17 cellular contexts compared by ENCODE assay signal in the genomic region with DNA sequence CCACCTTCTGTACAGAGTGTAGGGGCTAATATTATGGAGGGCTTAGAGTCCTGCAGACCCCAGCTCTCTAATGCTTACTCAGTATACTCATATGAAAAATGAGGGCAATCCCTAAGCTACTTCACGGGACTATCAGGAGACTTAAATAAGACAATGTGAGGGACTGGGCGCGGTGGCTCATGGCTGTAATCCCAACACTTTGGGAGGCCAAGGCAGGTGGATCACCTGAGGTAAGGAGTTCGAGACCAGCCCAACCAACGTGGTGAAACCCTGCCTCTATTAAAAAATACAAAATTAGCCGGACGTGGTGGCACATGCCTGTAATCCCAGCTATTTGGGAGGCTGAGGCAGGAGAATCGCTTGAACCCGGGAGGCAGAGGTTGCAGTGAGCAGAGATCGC. TPM values are rescaled to one million over a fixed set of nuclear protein-coding genes. Genes with fewer than 3 reads are reported as not detected.
"Had no signal": no experiment of that assay in that cellular context is flagged by ENCODE, and none has a peak within 500 bp of the region (broad histone marks: within the 10 kb centered on the region; RNA-seq: fewer than 3 reads in every experiment).

No MANE protein-coding gene starts in this region.

RNA-seq across cellular contexts. Expression of gene KBTBD13, which starts 23.3 kb away (rescaled TPM):
- total RNA-seq: activated CD4-positive, alpha-beta memory T cell treated with anti-CD3 and anti-CD28 coated beads, Interleukin-2, amount 10 ng/mL, durations not matched to agents 7 days and 5 days; activated CD4-positive, alpha-beta T cell treated with anti-CD3 and anti-CD28 coated beads for 36 hours; activated CD4-positive, alpha-beta T cell treated with anti-CD3 and anti-CD28 coated beads, Interleukin-2, amount 10 ng/mL, durations not matched to agents 7 days and 5 days; activated CD8-positive, alpha-beta memory T cell treated with anti-CD3 and anti-CD28 coated beads, Interleukin-2, amount 10 ng/mL, durations not matched to agents 7 days and 5 days; activated CD8-positive, alpha-beta T cell treated with anti-CD3 and anti-CD28 coated beads, Interleukin-2, amount 10 ng/mL, durations not matched to agents 7 days and 5 days; activated naive CD4-positive, alpha-beta T cell treated with anti-CD3 and anti-CD28 coated beads for 36 hours; activated naive CD4-positive, alpha-beta T cell treated with anti-CD3 and anti-CD28 coated beads, Interleukin-2, amount 50 U/mL, for 72 hours; activated naive CD8-positive, alpha-beta T cell treated with anti-CD3 and anti-CD28 coated beads for 36 hours; activated T-helper 2 cell treated with anti-CD3 and anti-CD28 coated beads, Interferon-gamma antibody, Interleukin-2, Interleukin-4, amounts not matched to agents 10 μg/mL and 5 μg/mL and 100 μg/mL, durations not matched to agents 14 hours and 24 hours and 36 hours; bronchial epithelial cell; T-cell; T-helper 1 cell treated with Interleukin-12 subunit alpha and Interleukin-12 subunit beta and Interleukin-4 antibody, amounts not matched to agents 30 ng/mL and 1 ng/mL, for 36 hours; T-helper 17 cell; T-helper 2 cell treated with Interferon-gamma antibody and Interleukin-4, amounts not matched to agents 100 ng/mL and 5 ng/mL, for 36 hours; WTC11 had no signal

RNA-seq across cellular contexts. Expression of gene RASL12, which starts 32.0 kb away (rescaled TPM):
- total RNA-seq: activated CD4-positive, alpha-beta memory T cell treated with anti-CD3 and anti-CD28 coated beads, Interleukin-2, amount 10 ng/mL, durations not matched to agents 7 days and 5 days; activated CD4-positive, alpha-beta T cell treated with anti-CD3 and anti-CD28 coated beads for 36 hours; activated CD4-positive, alpha-beta T cell treated with anti-CD3 and anti-CD28 coated beads, Interleukin-2, amount 10 ng/mL, durations not matched to agents 7 days and 5 days; activated CD8-positive, alpha-beta memory T cell treated with anti-CD3 and anti-CD28 coated beads, Interleukin-2, amount 10 ng/mL, durations not matched to agents 7 days and 5 days; activated CD8-positive, alpha-beta T cell treated with anti-CD3 and anti-CD28 coated beads, Interleukin-2, amount 10 ng/mL, durations not matched to agents 7 days and 5 days; activated naive CD4-positive, alpha-beta T cell treated with anti-CD3 and anti-CD28 coated beads for 36 hours; activated naive CD4-positive, alpha-beta T cell treated with anti-CD3 and anti-CD28 coated beads, Interleukin-2, amount 50 U/mL, for 72 hours; activated naive CD8-positive, alpha-beta T cell treated with anti-CD3 and anti-CD28 coated beads for 36 hours; activated T-helper 2 cell treated with anti-CD3 and anti-CD28 coated beads, Interferon-gamma antibody, Interleukin-2, Interleukin-4, amounts not matched to agents 10 μg/mL and 5 μg/mL and 100 μg/mL, durations not matched to agents 14 hours and 24 hours and 36 hours; bronchial epithelial cell; T-helper 1 cell treated with Interleukin-12 subunit alpha and Interleukin-12 subunit beta and Interleukin-4 antibody, amounts not matched to agents 30 ng/mL and 1 ng/mL, for 36 hours; T-helper 17 cell; T-helper 2 cell treated with Interferon-gamma antibody and Interleukin-4, amounts not matched to agents 100 ng/mL and 5 ng/mL, for 36 hours had no signal

RNA-seq across cellular contexts. Expression of gene SLC51B, which starts 54.6 kb away (rescaled TPM):
- total RNA-seq: activated CD4-positive, alpha-beta memory T cell treated with anti-CD3 and anti-CD28 coated beads, Interleukin-2, amount 10 ng/mL, durations not matched to agents 7 days and 5 days; activated CD4-positive, alpha-beta T cell treated with anti-CD3 and anti-CD28 coated beads for 36 hours; activated CD4-positive, alpha-beta T cell treated with anti-CD3 and anti-CD28 coated beads, Interleukin-2, amount 10 ng/mL, durations not matched to agents 7 days and 5 days; activated CD8-positive, alpha-beta memory T cell treated with anti-CD3 and anti-CD28 coated beads, Interleukin-2, amount 10 ng/mL, durations not matched to agents 7 days and 5 days; activated CD8-positive, alpha-beta T cell treated with anti-CD3 and anti-CD28 coated beads, Interleukin-2, amount 10 ng/mL, durations not matched to agents 7 days and 5 days; activated naive CD4-positive, alpha-beta T cell treated with anti-CD3 and anti-CD28 coated beads for 36 hours; activated naive CD4-positive, alpha-beta T cell treated with anti-CD3 and anti-CD28 coated beads, Interleukin-2, amount 50 U/mL, for 72 hours; activated naive CD8-positive, alpha-beta T cell treated with anti-CD3 and anti-CD28 coated beads for 36 hours; activated T-helper 2 cell treated with anti-CD3 and anti-CD28 coated beads, Interferon-gamma antibody, Interleukin-2, Interleukin-4, amounts not matched to agents 10 μg/mL and 5 μg/mL and 100 μg/mL, durations not matched to agents 14 hours and 24 hours and 36 hours; ascending aorta; bronchial epithelial cell; cardiac muscle cell; T-cell; T-helper 1 cell treated with Interleukin-12 subunit alpha and Interleukin-12 subunit beta and Interleukin-4 antibody, amounts not matched to agents 30 ng/mL and 1 ng/mL, for 36 hours; T-helper 17 cell; T-helper 2 cell treated with Interferon-gamma antibody and Interleukin-4, amounts not matched to agents 100 ng/mL and 5 ng/mL, for 36 hours; WTC11 had no signal
- polyA plus RNA-seq: cardiac muscle cell had no signal
